In the genomic region with DNA sequence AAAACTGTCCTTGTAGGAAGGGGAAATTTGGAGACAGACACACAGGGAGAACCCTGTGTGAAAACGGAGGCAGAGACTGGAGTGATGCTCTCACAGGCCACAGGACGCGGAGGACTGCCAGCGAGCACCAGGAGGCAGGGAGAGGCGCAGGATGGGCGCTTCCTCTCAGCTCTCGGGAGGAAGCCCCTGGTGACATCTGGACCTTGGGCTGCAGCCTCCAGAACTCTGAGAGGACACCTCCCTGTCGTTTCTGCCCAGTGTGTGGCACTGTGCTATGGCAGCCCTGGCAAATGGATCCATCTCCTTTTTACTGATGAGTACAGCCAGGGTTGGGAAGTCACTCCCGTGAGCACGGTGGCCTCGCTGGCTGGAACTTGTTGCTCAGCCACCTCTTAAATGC, we compare ENCODE assay signal across 18 cellular contexts.
DNase-seq lines count a peak whose midpoint lies in the region; ATAC-seq and TF ChIP-seq lines count a peak whose summit lies in the region.
"Had no signal": no experiment of that assay in that cellular context is flagged by ENCODE, and none has a peak within 500 bp of the region (broad histone marks: within the 10 kb centered on the region; RNA-seq: fewer than 3 reads in every experiment).

No MANE protein-coding gene starts in this region.

- BruUV-seq in Panc1 (replicated peaks; lab: Mats Ljungman, UMichigan): no TSS peak

- in situ Hi-C loops in Panc1 (cut with HindIII; ENCODE audit: low pct_unique_long_range_greater_than_20kb, low sequenced_read_pairs): no loop called here

- ATAC-seq in Panc1: 0 out of 2 replicates have a peak, but pooled peaks have one; percentile 37

- H3K27me3 Mint-ChIP-seq in activated CD4-positive, alpha-beta T cell treated with anti-CD3 and anti-CD28 coated beads, Interleukin-2, amount 10 ng/mL, durations not matched to agents 24 days and 14 days: peaks cover 8% of the 10 kb centered on the region

- WGBS in spleen, 5 donors: 53 to 84% (median 71%) methylated on average over 11 of the region's 11 CpGs

- H3K36me3 ChIP-seq in Panc1 (ENCODE audit: control insufficient read depth, insufficient read depth, low read length) (no peaks in the 10 kb centered on the region), spleen (no peaks in the 10 kb centered on the region)

- H3K27me3 ChIP-seq in Panc1 (ENCODE audit: control insufficient read depth, insufficient read depth, low read length) (no peaks in the 10 kb centered on the region), spleen (replicated peaks in 1 of 7) (no peaks in the 10 kb centered on the region)

- TF ChIP-seq POLR2A in spleen (IDR thresholded peaks at IDR 0.05): no peak

- H3K27ac ChIP-seq in Panc1 (ENCODE audit: low read length) (no peak overlapping the region), spleen (peak overlapping the region in 6 of 8 donors; percentile 32 to 66 (median 54))

- POLR2A ChIA-PET in Panc1 (lab: Charles Lee): no interaction called here

- TF ChIP-seq CTCF in Panc1 (IDR thresholded peaks at IDR 0.05) (no peak), spleen (IDR thresholded peaks at IDR 0.05 in 8 of 11, conservative IDR thresholded peaks at IDR 0.05 in 3 of 11) (peak in 5 of 11 experiments; percentile 10 to 38 (median 17))

- H3K4me1 ChIP-seq in Panc1 (ENCODE audit: control insufficient read depth, insufficient read depth, low read length) (no peaks in the 10 kb centered on the region; the same call in 1 of the 2 replicates), spleen (peaks cover 0 to 41% (median 15%) of the 10 kb centered on the region in 6 donors)
- H3K4me1 ChIP-seq: Caco-2 had no signal

- no peak for DNase-seq in activated CD4-positive, alpha-beta T cell treated with anti-CD3 and anti-CD28 coated beads, Interleukin-2, amount 10 ng/mL, durations not matched to agents 24 days and 14 days
- DNase-seq in activated CD4-positive, alpha-beta T cell treated with anti-CD3 and anti-CD28 coated beads, Interleukin-2, amount 50 U/mL, for 1 hour: no peak
- no peak for DNase-seq in Panc1 (ENCODE audit: low read depth, low spot score)
- DNase-seq in islet precursor cell: peak; percentile 51
- DNase-seq in spleen: peak; percentile 87
- DNase-seq in middle frontal gyrus (ENCODE audit: extremely low spot score, low spot score): no peak
- no peak for DNase-seq in NCI-H1092 treated with DMSO at 0.1 percent for 48 hours (lab: John Stamatoyannopoulos, UW)
- no peak for DNase-seq in stimulated activated CD4-positive, alpha-beta T cell treated with anti-CD3 and anti-CD28 coated beads, Interleukin-4, amount 100 ng/mL, for 24 hours
- DNase-seq: Caco-2, DMS79, KG1, NCI-H1048, NCI-H1694, NCI-H2107, NCI-H345, NCI-H526 treated with DMSO at 0.1 percent for 48 hours, OCI-M1 had no signal

- CTCF ChIA-PET in Panc1 (lab: Charles Lee): no interaction called here

- peaks cover 10% of the 10 kb centered on the region for H3K9me3 Mint-ChIP-seq in activated CD4-positive, alpha-beta T cell treated with anti-CD3 and anti-CD28 coated beads, Interleukin-2, amount 10 ng/mL, durations not matched to agents 24 days and 14 days
- H3K9me3 Mint-ChIP-seq: CD14-positive monocyte had no signal

- H3K9me3 ChIP-seq in Panc1 (ENCODE audit: control insufficient read depth, insufficient read depth, low read depth, low read length) (no peaks in the 10 kb centered on the region), spleen (no peaks in the 10 kb centered on the region)
- H3K9me3 ChIP-seq: Caco-2 had no signal

- peaks cover 43% of the 10 kb centered on the region for H3K4me1 Mint-ChIP-seq in activated CD4-positive, alpha-beta T cell treated with anti-CD3 and anti-CD28 coated beads, Interleukin-2, amount 10 ng/mL, durations not matched to agents 24 days and 14 days

- intact Hi-C loops in activated CD4-positive, alpha-beta T cell treated with anti-CD3 and anti-CD28 coated beads, Interleukin-2, amount 10 ng/mL, durations not matched to agents 24 days and 14 days (cut with micrococcal nuclease): no loop called here
- intact Hi-C loops in Panc1 (cut with micrococcal nuclease; ENCODE audit: unreplicated experiment): no loop called here
- intact Hi-C loops in spleen (cut with DNase I; ENCODE audit: low total_unique reads): loop anchor here (5.0 kb wide), 1 partner anchor 76 kb away; the partner anchor contains the start of gene LRRC32

- no peak overlapping the region for H3K4me3 Mint-ChIP-seq in activated CD4-positive, alpha-beta T cell treated with anti-CD3 and anti-CD28 coated beads, Interleukin-2, amount 10 ng/mL, durations not matched to agents 24 days and 14 days
- H3K4me3 Mint-ChIP-seq: CD14-positive monocyte had no signal

- H3K4me3 ChIP-seq in Panc1 (ENCODE audit: low read depth in 2 of 2, low read length in 2 of 2): no peak overlapping the region
- H3K4me3 ChIP-seq in spleen: no peak overlapping the region

- peak overlapping the region; percentile 63 for H3K27ac Mint-ChIP-seq in activated CD4-positive, alpha-beta T cell treated with anti-CD3 and anti-CD28 coated beads, Interleukin-2, amount 10 ng/mL, durations not matched to agents 24 days and 14 days

- H3K36me3 Mint-ChIP-seq in activated CD4-positive, alpha-beta T cell treated with anti-CD3 and anti-CD28 coated beads, Interleukin-2, amount 10 ng/mL, durations not matched to agents 24 days and 14 days (ENCODE audit: low read depth): peaks cover 2% of the 10 kb centered on the region
- H3K36me3 Mint-ChIP-seq: CD14-positive monocyte had no signal

Comparison
In these comparisons a context has a peak if more than half of its experiments do, and no peak if none do; other contexts are left out.
1. DNase-seq: peak in islet precursor cell (single experiment) and spleen (single experiment); none in activated CD4-positive, alpha-beta T cell treated with anti-CD3 and anti-CD28 coated beads, Interleukin-2, amount 10 ng/mL, durations not matched to agents 24 days and 14 days (single experiment), activated CD4-positive, alpha-beta T cell treated with anti-CD3 and anti-CD28 coated beads, Interleukin-2, amount 50 U/mL, for 1 hour (single experiment), Panc1 (single experiment), middle frontal gyrus (single experiment), NCI-H1092 treated with DMSO at 0.1 percent for 48 hours (single experiment) and stimulated activated CD4-positive, alpha-beta T cell treated with anti-CD3 and anti-CD28 coated beads, Interleukin-4, amount 100 ng/mL, for 24 hours (single experiment).